In the genomic region with DNA sequence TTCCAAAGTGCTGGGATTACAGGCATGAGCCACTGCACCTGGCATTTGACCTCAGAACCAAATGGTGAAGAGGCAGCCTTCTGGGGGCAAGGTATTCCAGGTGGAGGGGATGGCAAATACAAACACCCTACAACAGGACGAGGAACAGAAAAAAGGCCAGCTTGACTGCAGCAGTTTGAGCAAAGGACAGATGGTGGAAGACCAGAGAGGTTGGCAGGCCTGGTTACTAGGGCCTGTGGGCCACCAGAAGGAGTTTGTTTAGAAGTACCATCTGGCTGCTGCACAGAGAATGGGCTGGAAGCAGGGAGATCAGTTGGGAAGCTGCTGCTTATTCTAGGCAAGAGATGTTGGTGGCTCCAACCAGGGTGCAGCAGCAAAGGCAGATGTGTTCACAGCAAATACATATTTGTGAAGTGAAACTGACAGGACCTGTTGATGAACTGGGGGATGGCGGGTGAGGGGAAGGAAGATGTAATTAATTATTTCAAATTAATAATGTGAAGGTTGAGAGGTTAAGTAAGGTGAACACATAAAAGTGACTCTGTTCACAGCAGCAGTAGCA, we compare ENCODE assay signal across 11 cellular contexts. TPM values are rescaled to one million over a fixed set of nuclear protein-coding genes. Genes with fewer than 3 reads are reported as not detected.
A peak's percentile ranks its signal among the peaks of the same experiment; 100 is the strongest.
DNase-seq lines count a peak whose midpoint lies in the region; ATAC-seq and TF ChIP-seq lines count a peak whose summit lies in the region.
"Had no signal": no experiment of that assay in that cellular context is flagged by ENCODE, and none has a peak within 500 bp of the region (broad histone marks: within the 10 kb centered on the region; RNA-seq: fewer than 3 reads in every experiment).

No MANE protein-coding gene starts in this region.

- peak overlapping the region; percentile 76 for H2BK5ac ChIP-seq in mesendoderm (ENCODE audit: low read length)

- H2AK5ac ChIP-seq in mesendoderm (ENCODE audit: low read length) = peak overlapping the region; percentile 52

- peak overlapping the region; percentile 2 for H2BK120ac ChIP-seq in mesendoderm (ENCODE audit: low read depth, low read length)

- H3K4me3 Mint-ChIP-seq in type B pancreatic cell = no peak overlapping the region

- in situ Hi-C loops in HAP-1 (cut with MboI; ENCODE audit: low sequenced_read_pairs) = no loop called here

- ATAC-seq in body of pancreas (no peak), GM21526 (IDR thresholded peaks at IDR 0.05; ENCODE audit: low FRiP score, unreplicated experiment) (no peak)

- peaks cover 3% of the 10 kb centered on the region for H3F3A ChIP-seq in smooth muscle cell (ENCODE audit: low read depth)

- H2BK15ac ChIP-seq in mesendoderm (replicated peaks; ENCODE audit: low read depth) = peak overlapping the region; percentile 48

- peak overlapping the region; percentile 71 for H3K56ac ChIP-seq in mesendoderm (ENCODE audit: low read length)

- TF ChIP-seq CTCF in cardiac muscle cell (IDR thresholded peaks at IDR 0.05; ENCODE audit: low read depth, low read length) = no peak
- no peak for TF ChIP-seq CTCF in body of pancreas (IDR thresholded peaks at IDR 0.05)
- TF ChIP-seq CTCF in type B pancreatic cell (conservative IDR thresholded peaks at IDR 0.05) = no peak
- TF ChIP-seq CTCF in smooth muscle cell (IDR thresholded peaks at IDR 0.05; ENCODE audit: borderline replicate concordance, insufficient read depth, poor library complexity, severe bottlenecking) = no peak

- no peaks in the 10 kb centered on the region for H3K79me1 ChIP-seq in mesendoderm (ENCODE audit: low read length)

- no peak overlapping the region for H2AFZ ChIP-seq in smooth muscle cell (ENCODE audit: low read depth)

- no peak overlapping the region for H3K23ac ChIP-seq in mesendoderm (ENCODE audit: low read length)

- H3K9me3 Mint-ChIP-seq in type B pancreatic cell = no peaks in the 10 kb centered on the region
- H3K9me3 Mint-ChIP-seq: naive B cell had no signal

- TF ChIP-seq POLR2A in body of pancreas (IDR thresholded peaks at IDR 0.05) = no peak

- H3K27me3 Mint-ChIP-seq in type B pancreatic cell = peaks cover 7% of the 10 kb centered on the region
- H3K27me3 Mint-ChIP-seq: naive B cell had no signal

- H3K79me2 ChIP-seq in mesendoderm (ENCODE audit: control insufficient read depth, insufficient read depth, low read length) (no peaks in the 10 kb centered on the region), smooth muscle cell (ENCODE audit: low read depth) (peaks cover 13% of the 10 kb centered on the region)

- H3K9ac ChIP-seq in mesendoderm (ENCODE audit: low read length) (no peak overlapping the region), smooth muscle cell (ENCODE audit: low read depth) (no peak overlapping the region)

- no peaks in the 10 kb centered on the region for H3K36me3 Mint-ChIP-seq in type B pancreatic cell
- H3K36me3 Mint-ChIP-seq: naive B cell had no signal

- H3K4ac ChIP-seq in mesendoderm (ENCODE audit: low read depth, low read length) = peak overlapping the region; percentile 84

- H4K5ac ChIP-seq in mesendoderm (ENCODE audit: low read length) = no peak overlapping the region

- peaks cover 12% of the 10 kb centered on the region for H4K20me1 ChIP-seq in smooth muscle cell (ENCODE audit: low read depth)

- H3K27ac ChIP-seq in cardiac muscle cell = peak overlapping the region; percentile 60
- peak overlapping the region; percentile 11 to 98 (median 96) for H3K27ac ChIP-seq in body of pancreas
- H3K27ac ChIP-seq in mesendoderm (ENCODE audit: low read depth, low read length) = peak overlapping the region; percentile 54
- no peak overlapping the region for H3K27ac ChIP-seq in smooth muscle cell (ENCODE audit: low read depth)

- DNase-seq in cardiac muscle cell (ENCODE audit: low read depth in 1 of 2, low spot score in 1 of 2) = no peak
- no peak for DNase-seq in cardiac septum (ENCODE audit: low spot score)
- no peak for DNase-seq in body of pancreas
- no peak for DNase-seq in mesendoderm
- no peak for DNase-seq in type B pancreatic cell (ENCODE audit: extremely low spot score, unreplicated experiment)
- DNase-seq in smooth muscle cell (lab: John Stamatoyannopoulos, UW; ENCODE audit: unreplicated experiment) = no peak
- no peak for DNase-seq in HAP-1 (ENCODE audit: low spot score in 2 of 2)
- DNase-seq: KBM-7, naive B cell, NCI-H510A treated with DMSO at 0.1 percent for 48 hours had no signal

- H3K36me3 ChIP-seq in cardiac muscle cell = no peaks in the 10 kb centered on the region
- no peaks in the 10 kb centered on the region for H3K36me3 ChIP-seq in body of pancreas (replicated peaks in 1 of 2; ENCODE audit: insufficient read depth in 1 of 2, low read depth in 2 of 2)
- no peaks in the 10 kb centered on the region for H3K36me3 ChIP-seq in mesendoderm (ENCODE audit: control insufficient read depth, insufficient read depth, low read length)
- no peaks in the 10 kb centered on the region for H3K36me3 ChIP-seq in smooth muscle cell (ENCODE audit: low read depth)
- no peaks in the 10 kb centered on the region for H3K36me3 ChIP-seq in HAP-1 (replicated peaks)

- peak overlapping the region; percentile 46 for H3K18ac ChIP-seq in mesendoderm (ENCODE audit: low read length)

- H3K9me3 ChIP-seq in cardiac muscle cell (ENCODE audit: low read depth) (no peaks in the 10 kb centered on the region), body of pancreas (no peaks in the 10 kb centered on the region), smooth muscle cell (replicated peaks; ENCODE audit: low read depth) (no peaks in the 10 kb centered on the region), HAP-1 (no peaks in the 10 kb centered on the region)

- H3K4me3 ChIP-seq in cardiac muscle cell = no peak overlapping the region
- no peak overlapping the region for H3K4me3 ChIP-seq in body of pancreas
- no peak overlapping the region for H3K4me3 ChIP-seq in mesendoderm (ENCODE audit: low read length)
- no peak overlapping the region for H3K4me3 ChIP-seq in smooth muscle cell
- H3K4me3 ChIP-seq in HAP-1 = no peak overlapping the region

- H3K4me2 ChIP-seq in mesendoderm (ENCODE audit: low read length) = no peak overlapping the region
- no peak overlapping the region for H3K4me2 ChIP-seq in smooth muscle cell

- no peaks in the 10 kb centered on the region for H3K27me3 ChIP-seq in cardiac muscle cell
- H3K27me3 ChIP-seq in body of pancreas = no peaks in the 10 kb centered on the region
- H3K27me3 ChIP-seq in mesendoderm (ENCODE audit: insufficient read depth, low read length, poor library complexity) = no peaks in the 10 kb centered on the region
- H3K27me3 ChIP-seq in smooth muscle cell (ENCODE audit: low read depth) = no peaks in the 10 kb centered on the region
- H3K27me3 ChIP-seq in HAP-1 (ENCODE audit: low read depth) = peaks cover 4% of the 10 kb centered on the region

- intact Hi-C loops in cardiac septum (cut with DNase I) = loop anchor here (1.0 kb wide), 1 partner anchor 112 kb away; no protein-coding TSS in a partner anchor
- intact Hi-C loops in body of pancreas (cut with DNase I) = no loop called here

- H3K4me1 Mint-ChIP-seq in type B pancreatic cell (ENCODE audit: unreplicated experiment) = peaks cover 44% of the 10 kb centered on the region

- H3K27ac Mint-ChIP-seq in type B pancreatic cell = peak overlapping the region; percentile 23

- H3K4me1 ChIP-seq in cardiac muscle cell (ENCODE audit: low read depth) (peaks cover 32% of the 10 kb centered on the region), body of pancreas (peaks cover 44% of the 10 kb centered on the region), mesendoderm (ENCODE audit: control insufficient read depth, low read depth, low read length) (peaks cover 18% of the 10 kb centered on the region), smooth muscle cell (ENCODE audit: low read depth) (peaks cover 37% of the 10 kb centered on the region), HAP-1 (peaks cover 14% of the 10 kb centered on the region)

- H4K8ac ChIP-seq in mesendoderm (ENCODE audit: low read depth, low read length) = no peak overlapping the region

- 86 to 87% methylated on average over 2 of the region's 2 CpGs for WGBS in body of pancreas, 2 donors
- WGBS in mesendoderm (ENCODE audit: extremely low coverage, insufficient coverage, low lambda C conversion rate) = 100% methylated on average over 1 of the region's 2 CpGs
- WGBS in smooth muscle cell (ENCODE audit: low lambda C conversion rate) = 98% methylated on average over 2 of the region's 2 CpGs

RNA-seq across cellular contexts. Expression of a gene that starts 2.8 kb away (rescaled TPM):
- total RNA-seq in cardiac muscle cell (48.7 and 80.7 TPM in 2 replicates), cardiac septum (59.4 TPM), body of pancreas (10 to 100 TPM; 26.7 to 27.0 TPM), type B pancreatic cell (ENCODE audit: low replicate concordance) (11.0 and 14.7 TPM in 2 replicates), smooth muscle cell (8.0 and 9.6 TPM in 2 replicates)
- polyA plus RNA-seq in cardiac muscle cell (79.3 and 95.5 TPM in 2 replicates), smooth muscle cell (4.0 and 8.2 TPM in 2 replicates)
- 3.5 TPM for polyA plus RNA-seq in mesendoderm (2013, experiment 1 of 2)
- polyA plus RNA-seq in mesendoderm (2013, experiment 2 of 2) = 2.9 TPM
